ENCODE assay signal across 8 cellular contexts in the genomic region with DNA sequence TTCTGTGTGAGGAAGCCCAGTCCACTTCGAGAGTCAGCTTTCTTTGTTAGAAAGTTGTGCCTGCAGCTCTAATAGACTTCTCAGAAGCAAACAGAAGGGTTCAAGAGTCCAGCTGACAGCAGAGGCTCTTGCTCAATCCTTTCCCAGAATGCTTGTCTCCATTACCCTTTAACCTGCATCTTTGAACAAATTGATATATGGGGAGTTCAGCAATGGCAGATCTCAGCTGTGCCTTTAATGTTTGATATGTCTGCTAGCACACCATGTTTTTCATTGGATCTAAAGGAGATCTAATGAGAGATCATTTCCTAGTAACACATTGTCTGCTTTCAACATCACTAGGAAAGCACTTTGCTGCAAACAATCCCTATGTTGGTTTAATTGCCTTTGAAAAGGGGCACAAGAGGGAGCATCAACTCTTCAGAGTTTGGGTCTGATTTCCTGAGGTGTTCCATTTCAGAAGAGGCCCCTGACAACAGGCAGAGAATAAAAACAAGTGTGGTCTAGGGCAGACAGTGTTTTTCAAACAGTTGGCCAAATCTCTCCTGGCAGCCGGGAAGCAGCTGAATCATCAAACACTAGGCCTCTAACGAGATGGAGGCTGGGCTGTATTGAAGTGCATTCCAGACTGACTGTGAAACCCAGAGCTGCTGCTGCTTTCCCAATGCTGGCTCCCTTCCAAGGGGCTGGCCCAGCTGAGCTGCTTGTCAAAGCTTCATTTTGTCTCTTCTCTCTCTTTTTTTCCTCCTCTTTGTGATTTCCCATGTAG. TPM values are rescaled to one million over a fixed set of nuclear protein-coding genes. Genes with fewer than 3 reads are reported as not detected.
DNase-seq lines count a peak whose midpoint lies in the region; TF ChIP-seq lines count a peak whose summit lies in the region.

No MANE protein-coding gene starts in this region.

- peak overlapping the region; percentile 52 for H3K4me2 ChIP-seq in skeletal muscle satellite cell (ENCODE audit: low read length)

- H3K9me3 ChIP-seq in breast epithelium (no peaks in the 10 kb centered on the region), skeletal muscle satellite cell (replicated peaks; ENCODE audit: low read length) (no peaks in the 10 kb centered on the region)

- intact Hi-C loops in breast epithelium (cut with DNase I; ENCODE audit: low total_unique reads), result no loop called here

- TF ChIP-seq POLR2A in breast epithelium (IDR thresholded peaks at IDR 0.05), result no peak

- H3K9ac ChIP-seq in skeletal muscle satellite cell (ENCODE audit: low read depth, low read length), result peak overlapping the region; percentile 32

- peak overlapping the region; percentile 82 to 89 for H3K27ac ChIP-seq in breast epithelium

- H3K4me3 ChIP-seq in breast epithelium (no peak overlapping the region), skeletal muscle satellite cell (ENCODE audit: low read length) (no peak overlapping the region)

- DNase-seq in EH (ENCODE audit: low read depth) (peak; percentile 95), NCI-H2196 treated with DMSO at 0.1 percent for 48 hours (lab: John Stamatoyannopoulos, UW; ENCODE audit: unreplicated experiment) (peak; percentile 74), breast epithelium (ENCODE audit: low spot score in 2 of 2) (peak; percentile 64 to 84), inferior parietal cortex (ENCODE audit: extremely low spot score) (peak; percentile 77), NCI-H526 treated with DMSO at 0.1 percent for 48 hours (lab: John Stamatoyannopoulos, UW) (no peak), NOMO-1 (lab: John Stamatoyannopoulos, UW; ENCODE audit: unreplicated experiment in 2 of 2) (no peak)
- no peak for DNase-seq in stimulated activated CD4-positive, alpha-beta T cell treated with anti-CD3 and anti-CD28 coated beads, Interleukin-1b, Interleukin-23, amount 100 ng/mL, for 48 hours

- peaks cover 0 to 59% of the 10 kb centered on the region in 2 donors for H3K27me3 ChIP-seq in breast epithelium
- H3K27me3 ChIP-seq in skeletal muscle satellite cell (ENCODE audit: control insufficient read depth, insufficient read depth, low read length), result peaks cover 9% of the 10 kb centered on the region

- TF ChIP-seq CTCF in breast epithelium (IDR thresholded peaks at IDR 0.05), result no peak

- H3K36me3 ChIP-seq in breast epithelium (no peaks in the 10 kb centered on the region), skeletal muscle satellite cell (ENCODE audit: insufficient read depth, low read length) (no peaks in the 10 kb centered on the region)

- H3K4me1 ChIP-seq in breast epithelium (no peaks in the 10 kb centered on the region), skeletal muscle satellite cell (ENCODE audit: control insufficient read depth, insufficient read depth, low read length) (peaks cover 12% of the 10 kb centered on the region)

RNA-seq across cellular contexts. Expression of gene LUZP4, which starts 55.6 kb away (rescaled TPM):
- not detected for total RNA-seq in breast epithelium
- not detected in 2 replicates for total RNA-seq in skeletal muscle satellite cell (2012; rRNA removed)

Comparison
In these comparisons a context has a peak if more than half of its experiments do, and no peak if none do; other contexts are left out.
1. DNase-seq: peak in EH (single experiment), NCI-H2196 treated with DMSO at 0.1 percent for 48 hours (single experiment), breast epithelium (2 of 2) and inferior parietal cortex (single experiment); none in stimulated activated CD4-positive, alpha-beta T cell treated with anti-CD3 and anti-CD28 coated beads, Interleukin-1b, Interleukin-23, amount 100 ng/mL, for 48 hours (single experiment), NCI-H526 treated with DMSO at 0.1 percent for 48 hours (single experiment) and NOMO-1 (0 of 2).